8 cellular contexts compared by ENCODE assay signal in genomic region chr20:45470262-45470931, GRCh38. TPM values are rescaled to one million over a fixed set of nuclear protein-coding genes. Genes with fewer than 3 reads are reported as not detected.
DNase-seq lines count a peak whose midpoint lies in the region; ATAC-seq lines count a peak whose summit lies in the region.

No MANE protein-coding gene starts in this region.

- peak overlapping the region; percentile 78 for H2AK5ac ChIP-seq in neuronal stem cell (ENCODE audit: low read depth, low read length)

- H3K4me1 Mint-ChIP-seq in activated CD4-positive, alpha-beta T cell treated with anti-CD3 and anti-CD28 coated beads, Interleukin-2, amount 10 ng/mL, durations not matched to agents 24 days and 14 days, result no peaks in the 10 kb centered on the region
- peaks cover 10% of the 10 kb centered on the region for H3K4me1 Mint-ChIP-seq in activated CD4-positive, alpha-beta memory T cell treated with anti-CD3 and anti-CD28 coated beads for 36 hours (ENCODE audit: low read depth)

- peak overlapping the region; percentile 73 for H2BK120ac ChIP-seq in neuronal stem cell (ENCODE audit: low read depth, low read length)

- H3K36me3 ChIP-seq in neuronal stem cell (replicated peaks in 1 of 2; ENCODE audit: control insufficient read depth in 2 of 2, insufficient read depth in 2 of 2, low read length in 2 of 2), result no peaks in the 10 kb centered on the region

- peak overlapping the region; percentile 73 for H4K91ac ChIP-seq in neuronal stem cell (ENCODE audit: low read depth, low read length, poor library complexity)

- POLR2A ChIA-PET in activated CD4-positive, alpha-beta memory T cell treated with anti-CD3 and anti-CD28 coated beads for 36 hours (lab: Charles Lee), result no interaction called here

- H3K4me2 ChIP-seq in neuronal stem cell (ENCODE audit: insufficient read depth, low read length, poor library complexity, severe bottlenecking), result peak overlapping the region; percentile 95

- no peaks in the 10 kb centered on the region for H3K36me3 Mint-ChIP-seq in activated CD4-positive, alpha-beta T cell treated with anti-CD3 and anti-CD28 coated beads, Interleukin-2, amount 10 ng/mL, durations not matched to agents 24 days and 14 days (ENCODE audit: low read depth)
- no peaks in the 10 kb centered on the region for H3K36me3 Mint-ChIP-seq in activated CD4-positive, alpha-beta memory T cell treated with anti-CD3 and anti-CD28 coated beads for 36 hours

- H3K4me3 Mint-ChIP-seq in activated CD4-positive, alpha-beta T cell treated with anti-CD3 and anti-CD28 coated beads, Interleukin-2, amount 10 ng/mL, durations not matched to agents 24 days and 14 days, result peak overlapping the region; percentile 62
- H3K4me3 Mint-ChIP-seq in activated CD4-positive, alpha-beta memory T cell treated with anti-CD3 and anti-CD28 coated beads for 36 hours, result peak overlapping the region; percentile 38

- peak overlapping the region; percentile 93 for H3K18ac ChIP-seq in neuronal stem cell (ENCODE audit: low read length)

- intact Hi-C loops in activated CD4-positive, alpha-beta T cell treated with anti-CD3 and anti-CD28 coated beads, Interleukin-2, amount 10 ng/mL, durations not matched to agents 24 days and 14 days (cut with micrococcal nuclease), result no loop called here
- intact Hi-C loops in activated CD4-positive, alpha-beta memory T cell treated with anti-CD3 and anti-CD28 coated beads for 36 hours (cut with micrococcal nuclease), result no loop called here

- peaks cover 0 to 15% (median 11%) of the 10 kb centered on the region in 3 experiments for H3K27me3 ChIP-seq in neuronal stem cell (ENCODE audit: control insufficient read depth in 3 of 3, insufficient read depth in 3 of 3, low read depth in 1 of 3, low read length in 3 of 3)

- H2BK12ac ChIP-seq in neuronal stem cell (ENCODE audit: low read length), result no peak overlapping the region

- H3K9ac ChIP-seq in neuronal stem cell (ENCODE audit: low read depth, low read length, poor library complexity), result peak overlapping the region; percentile 83

- H3K27me3 Mint-ChIP-seq in activated CD4-positive, alpha-beta T cell treated with anti-CD3 and anti-CD28 coated beads, Interleukin-2, amount 10 ng/mL, durations not matched to agents 24 days and 14 days, result peaks cover 58% of the 10 kb centered on the region
- peaks cover 56% of the 10 kb centered on the region for H3K27me3 Mint-ChIP-seq in activated CD4-positive, alpha-beta memory T cell treated with anti-CD3 and anti-CD28 coated beads for 36 hours

- H3K4ac ChIP-seq in neuronal stem cell (ENCODE audit: low read length), result peak overlapping the region; percentile 39

- no peaks in the 10 kb centered on the region for H3K9me3 ChIP-seq in neuronal stem cell (replicated peaks in 1 of 2; ENCODE audit: control insufficient read depth in 2 of 2, insufficient read depth in 1 of 2, low read depth in 1 of 2, low read length in 2 of 2)

- H2BK5ac ChIP-seq in neuronal stem cell (ENCODE audit: low read length), result no peak overlapping the region

- no peak overlapping the region for H4K8ac ChIP-seq in neuronal stem cell (ENCODE audit: low read depth, low read length)

- no peaks in the 10 kb centered on the region for H3K79me1 ChIP-seq in neuronal stem cell (ENCODE audit: low read depth, low read length)

- H3K4me1 ChIP-seq in neuronal stem cell (ENCODE audit: control insufficient read depth in 2 of 2, insufficient read depth in 1 of 2, low read depth in 1 of 2, low read length in 2 of 2), result peaks cover 0 to 2% of the 10 kb centered on the region in 2 donors

- no peak overlapping the region for H3K27ac ChIP-seq in neuronal stem cell (replicated peaks; ENCODE audit: low read length)

- WGBS in neuronal stem cell (ENCODE audit: extremely low coverage in 2 of 2, insufficient read length in 2 of 2, insufficient replicate concordance in 1 of 2), 2 donors, result no CpG with 5 or more reads among the region's 50 CpGs

- peak overlapping the region; percentile 71 for H3K23ac ChIP-seq in neuronal stem cell (ENCODE audit: low read depth, low read length, poor library complexity)

- H3K27ac Mint-ChIP-seq in activated CD4-positive, alpha-beta T cell treated with anti-CD3 and anti-CD28 coated beads, Interleukin-2, amount 10 ng/mL, durations not matched to agents 24 days and 14 days, result no peak overlapping the region
- no peak overlapping the region for H3K27ac Mint-ChIP-seq in activated CD4-positive, alpha-beta memory T cell treated with anti-CD3 and anti-CD28 coated beads for 36 hours

- ATAC-seq in HG03354 (IDR thresholded peaks at IDR 0.05; ENCODE audit: poor library complexity, severe bottlenecking, unreplicated experiment), result peak; percentile 69
- ATAC-seq in GM18517 (IDR thresholded peaks at IDR 0.05; ENCODE audit: unreplicated experiment), result no peak

- H2AFZ ChIP-seq in neuronal stem cell (ENCODE audit: low read length), result peak overlapping the region; percentile 83

- CTCF ChIA-PET in activated CD4-positive, alpha-beta memory T cell treated with anti-CD3 and anti-CD28 coated beads for 36 hours (lab: Charles Lee), result interaction anchor here (1.2 to 2.1 kb wide), 4 partner anchors 11 to 301 kb away, joined by 3 to 8 read pairs (median 4); no protein-coding TSS in a partner anchor

- DNase-seq in activated CD4-positive, alpha-beta T cell treated with anti-CD3 and anti-CD28 coated beads, Interleukin-2, amount 10 ng/mL, durations not matched to agents 24 days and 14 days, result peak; percentile 64
- DNase-seq in activated CD4-positive, alpha-beta T cell treated with anti-CD3 and anti-CD28 coated beads for 1 hour, result no peak
- peak; percentile 31 for DNase-seq in activated CD4-positive, alpha-beta memory T cell treated with anti-CD3 and anti-CD28 coated beads for 36 hours
- DNase-seq in glomerular visceral epithelial cell (ENCODE audit: extremely low spot score), result peak; percentile 72
- DNase-seq in neuronal stem cell (ENCODE audit: low spot score), result peak; percentile 42
- no peak for DNase-seq in amniotic stem cell (lab: John Stamatoyannopoulos, UW)

- H3K9me3 Mint-ChIP-seq in activated CD4-positive, alpha-beta T cell treated with anti-CD3 and anti-CD28 coated beads, Interleukin-2, amount 10 ng/mL, durations not matched to agents 24 days and 14 days, result no peaks in the 10 kb centered on the region
- H3K9me3 Mint-ChIP-seq in activated CD4-positive, alpha-beta memory T cell treated with anti-CD3 and anti-CD28 coated beads for 36 hours, result no peaks in the 10 kb centered on the region

- H2BK15ac ChIP-seq in neuronal stem cell (ENCODE audit: low read length), result peak overlapping the region; percentile 97

- H3K4me3 ChIP-seq in neuronal stem cell (ENCODE audit: low read length in 2 of 2), result peak overlapping the region in 1 of 2 donors; percentile 80

- H3K14ac ChIP-seq in neuronal stem cell (ENCODE audit: low read length), result peak overlapping the region; percentile 92

RNA-seq across cellular contexts. Expression of gene WFDC2, which starts 0.8 kb away (rescaled TPM):
- total RNA-seq in activated CD4-positive, alpha-beta T cell treated with anti-CD3 and anti-CD28 coated beads, Interleukin-2, amount 10 ng/mL, durations not matched to agents 24 days and 14 days, result not detected in 2 replicates
- under 1 TPM; 0.38 to 0.92 TPM for total RNA-seq in activated CD4-positive, alpha-beta memory T cell treated with anti-CD3 and anti-CD28 coated beads for 36 hours
- polyA plus RNA-seq in neuronal stem cell (2013, experiment 1 of 2), result 56.3 TPM
- 58.1 TPM for polyA plus RNA-seq in neuronal stem cell (2013, experiment 2 of 2)

RNA-seq across cellular contexts. Expression of gene SPINT3, which starts 45.0 kb away (rescaled TPM):
- not detected in 2 replicates for total RNA-seq in activated CD4-positive, alpha-beta T cell treated with anti-CD3 and anti-CD28 coated beads, Interleukin-2, amount 10 ng/mL, durations not matched to agents 24 days and 14 days
- total RNA-seq in activated CD4-positive, alpha-beta memory T cell treated with anti-CD3 and anti-CD28 coated beads for 36 hours, result not detected
- polyA plus RNA-seq in neuronal stem cell (2013, experiment 1 of 2), result not detected
- not detected for polyA plus RNA-seq in neuronal stem cell (2013, experiment 2 of 2)

RNA-seq across cellular contexts. Expression of gene PIGT, which starts 54.5 kb away (rescaled TPM):
- 84.7 and 86.6 TPM in 2 replicates for total RNA-seq in activated CD4-positive, alpha-beta T cell treated with anti-CD3 and anti-CD28 coated beads, Interleukin-2, amount 10 ng/mL, durations not matched to agents 24 days and 14 days
- total RNA-seq in activated CD4-positive, alpha-beta memory T cell treated with anti-CD3 and anti-CD28 coated beads for 36 hours, result 10 to 100 TPM; 41.5 to 44.4 TPM
- 50.8 TPM for polyA plus RNA-seq in neuronal stem cell (2013, experiment 1 of 2)
- polyA plus RNA-seq in neuronal stem cell (2013, experiment 2 of 2), result 50.5 TPM

Comparison
In these comparisons a context has a peak if more than half of its experiments do, and no peak if none do; other contexts are left out.
1. DNase-seq: peak in activated CD4-positive, alpha-beta T cell treated with anti-CD3 and anti-CD28 coated beads, Interleukin-2, amount 10 ng/mL, durations not matched to agents 24 days and 14 days (single experiment), activated CD4-positive, alpha-beta memory T cell treated with anti-CD3 and anti-CD28 coated beads for 36 hours (single experiment), glomerular visceral epithelial cell (single experiment) and neuronal stem cell (single experiment); none in activated CD4-positive, alpha-beta T cell treated with anti-CD3 and anti-CD28 coated beads for 1 hour (single experiment) and amniotic stem cell (single experiment).